ENCODE assay signal across 12 cellular contexts in the genomic region with DNA sequence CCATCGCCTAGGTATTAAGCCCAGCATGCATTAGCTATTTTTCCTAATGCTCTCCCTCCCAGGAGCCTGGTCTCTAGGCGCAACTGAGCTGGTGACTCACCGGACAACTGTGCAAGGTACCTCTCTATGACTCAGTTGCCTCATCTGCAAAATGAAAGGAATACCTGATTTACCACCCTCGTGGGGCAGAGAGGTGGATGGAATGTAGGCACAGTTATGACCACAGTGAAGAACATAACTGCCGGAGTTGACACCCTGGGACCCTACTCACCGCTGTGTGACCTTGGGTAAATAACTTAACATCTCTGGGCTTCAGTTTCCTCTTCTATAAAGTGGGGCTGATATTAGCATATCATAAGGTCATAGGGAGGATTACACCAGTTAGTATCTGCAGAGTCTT. TPM values are rescaled to one million over a fixed set of nuclear protein-coding genes. Genes with fewer than 3 reads are reported as not detected.
A peak's percentile ranks its signal among the peaks of the same experiment; 100 is the strongest.
DNase-seq lines count a peak whose midpoint lies in the region; ATAC-seq and TF ChIP-seq lines count a peak whose summit lies in the region.
"Had no signal": no experiment of that assay in that cellular context is flagged by ENCODE, and none has a peak within 500 bp of the region (broad histone marks: within the 10 kb centered on the region; RNA-seq: fewer than 3 reads in every experiment).

No MANE protein-coding gene starts in this region.

- ATAC-seq in activated CD4-positive, alpha-beta T cell treated with anti-CD3 and anti-CD28 coated beads for 36 hours: peak; percentile 32
- ATAC-seq in activated T-helper 17 cell treated with anti-CD3 and anti-CD28 coated beads, Interleukin-2, amount 50 U/mL, for 72 hours (replicated peaks): peak; percentile 77
- no peak for ATAC-seq in HG02981 (IDR thresholded peaks at IDR 0.05; ENCODE audit: unreplicated experiment)

- H3K9me3 ChIP-seq in CD4-positive, alpha-beta memory T cell (ENCODE audit: control insufficient read depth in 1 of 2, low read length in 2 of 2): no peaks in the 10 kb centered on the region
- no peaks in the 10 kb centered on the region for H3K9me3 ChIP-seq in SK-N-SH

- no peaks in the 10 kb centered on the region for H3F3A ChIP-seq in SK-N-SH (replicated peaks; ENCODE audit: insufficient read depth)

- peak; percentile 63 for DNase-seq in activated CD4-positive, alpha-beta T cell treated with anti-CD3 and anti-CD28 coated beads for 36 hours
- DNase-seq in activated CD4-positive, alpha-beta T cell treated with anti-CD3 and anti-CD28 coated beads, Interleukin-2, amount 50 U/mL, for 4 hours: no peak
- peak in 1 of 5 donors; percentile 65 for DNase-seq in CD4-positive, alpha-beta memory T cell
- no peak for DNase-seq in immature natural killer cell
- DNase-seq in SK-N-SH: no peak
- DNase-seq in NCI-H526 (lab: John Stamatoyannopoulos, UW): no peak
- DNase-seq: aorta, NCI-H1092 treated with DMSO at 0.1 percent for 48 hours, NCI-H748 treated with DMSO at 0.1 percent for 48 hours had no signal

- H2AFZ ChIP-seq in SK-N-SH (ENCODE audit: low read depth): no peak overlapping the region

- WGBS in SK-N-SH (ENCODE audit: low lambda C conversion rate): 13% methylated on average over 6 of the region's 6 CpGs

- TF ChIP-seq EP300 in SK-N-SH (IDR thresholded peaks at IDR 0.05; ENCODE audit: borderline replicate concordance in 1 of 2, low read depth in 1 of 2, low read length in 1 of 2): no peak

- CTCF ChIA-PET in activated CD4-positive, alpha-beta T cell treated with anti-CD3 and anti-CD28 coated beads for 36 hours (lab: Charles Lee): interaction anchor here (0.6 to 3.1 kb wide), 4 partner anchors 12 to 18 kb away, joined by 3 to 13 read pairs (median 4); no protein-coding TSS in a partner anchor
- CTCF ChIA-PET in CD4-positive, alpha-beta memory T cell (lab: Charles Lee; ENCODE audit: partially characterized antibody): interaction anchor here (0.7 to 12.8 kb wide), 3 partner anchors 12 to 58 kb away, joined by 3 to 181 read pairs (median 4); no protein-coding TSS in a partner anchor
- CTCF ChIA-PET in SK-N-SH (lab: Yijun Ruan, JAX): no interaction called here

- H3K9me2 ChIP-seq in SK-N-SH: no peaks in the 10 kb centered on the region

- peak overlapping the region; percentile 88 for H3K27ac Mint-ChIP-seq in activated CD4-positive, alpha-beta T cell treated with anti-CD3 and anti-CD28 coated beads for 36 hours
- peak overlapping the region; percentile 92 to 100 (median 99) for H3K27ac Mint-ChIP-seq in CD4-positive, alpha-beta memory T cell
- peak overlapping the region; percentile 84 for H3K27ac Mint-ChIP-seq in activated T-helper 17 cell treated with anti-CD3 and anti-CD28 coated beads, Interleukin-2, amount 50 U/mL, for 72 hours
- peak overlapping the region in 5 of 6 donors; percentile 53 to 82 (median 73) for H3K27ac Mint-ChIP-seq in immature natural killer cell

- peaks cover 85% of the 10 kb centered on the region for H3K4me1 Mint-ChIP-seq in activated CD4-positive, alpha-beta T cell treated with anti-CD3 and anti-CD28 coated beads for 36 hours
- H3K4me1 Mint-ChIP-seq in CD4-positive, alpha-beta memory T cell: peaks cover 63 to 89% (median 81%) of the 10 kb centered on the region in 4 donors
- peaks cover 52% of the 10 kb centered on the region for H3K4me1 Mint-ChIP-seq in activated T-helper 17 cell treated with anti-CD3 and anti-CD28 coated beads, Interleukin-2, amount 50 U/mL, for 72 hours
- peaks cover 82 to 85% of the 10 kb centered on the region in 2 donors for H3K4me1 Mint-ChIP-seq in immature natural killer cell

- POLR2A ChIA-PET in activated CD4-positive, alpha-beta T cell treated with anti-CD3 and anti-CD28 coated beads for 36 hours (lab: Charles Lee): interaction anchor here (0.6 to 1.8 kb wide), 4 partner anchors 9 to 23 kb away, joined by 3 to 7 read pairs (median 4); no protein-coding TSS in a partner anchor
- POLR2A ChIA-PET in CD4-positive, alpha-beta memory T cell (lab: Charles Lee; ENCODE audit: partially characterized antibody): interaction anchor here (1.1 to 87.2 kb wide), 3 partner anchors 5 to 265 kb away, joined by 3 to 6015 read pairs (median 6015); a partner anchor contains a TSS
- POLR2A ChIA-PET in SK-N-SH (lab: Yijun Ruan, JAX): no interaction called here

- no peaks in the 10 kb centered on the region for H3K79me2 ChIP-seq in SK-N-SH (ENCODE audit: insufficient read depth)

- no peak overlapping the region for H3K4me2 ChIP-seq in SK-N-SH

- peak overlapping the region; percentile 34 for H3K4me3 Mint-ChIP-seq in activated CD4-positive, alpha-beta T cell treated with anti-CD3 and anti-CD28 coated beads for 36 hours
- H3K4me3 Mint-ChIP-seq in CD4-positive, alpha-beta memory T cell: peak overlapping the region; percentile 74 to 96 (median 91)
- H3K4me3 Mint-ChIP-seq in activated T-helper 17 cell treated with anti-CD3 and anti-CD28 coated beads, Interleukin-2, amount 50 U/mL, for 72 hours: peak overlapping the region; percentile 96
- H3K4me3 Mint-ChIP-seq in immature natural killer cell: peak overlapping the region; percentile 18 to 61 (median 42)

- peaks cover 66% of the 10 kb centered on the region for H3K36me3 Mint-ChIP-seq in activated CD4-positive, alpha-beta T cell treated with anti-CD3 and anti-CD28 coated beads for 36 hours (ENCODE audit: low read depth)
- peaks cover 65 to 79% of the 10 kb centered on the region in 2 donors for H3K36me3 Mint-ChIP-seq in CD4-positive, alpha-beta memory T cell
- peaks cover 92% of the 10 kb centered on the region for H3K36me3 Mint-ChIP-seq in activated T-helper 17 cell treated with anti-CD3 and anti-CD28 coated beads, Interleukin-2, amount 50 U/mL, for 72 hours (ENCODE audit: low read depth)
- H3K36me3 Mint-ChIP-seq in immature natural killer cell: peaks cover 0 to 6% (median 0%) of the 10 kb centered on the region in 3 donors

- H4K20me1 ChIP-seq in SK-N-SH (ENCODE audit: insufficient read depth): no peaks in the 10 kb centered on the region

- peak overlapping the region; percentile 98 for H3K27ac ChIP-seq in CD4-positive, alpha-beta memory T cell (ENCODE audit: low read depth, low read length)
- H3K27ac ChIP-seq in SK-N-SH (ENCODE audit: low read depth in 2 of 2, low read length in 1 of 2): no peak overlapping the region

- peaks cover 91% of the 10 kb centered on the region for H3K4me1 ChIP-seq in CD4-positive, alpha-beta memory T cell (ENCODE audit: insufficient read depth, low read length)
- no peaks in the 10 kb centered on the region for H3K4me1 ChIP-seq in SK-N-SH (ENCODE audit: control insufficient read depth in 1 of 2, insufficient read depth in 2 of 2, low read depth in 1 of 2, low read length in 1 of 2)

- no peaks in the 10 kb centered on the region for H3K9me3 Mint-ChIP-seq in activated CD4-positive, alpha-beta T cell treated with anti-CD3 and anti-CD28 coated beads for 36 hours (ENCODE audit: low read depth)
- peaks cover 0 to 25% (median 0%) of the 10 kb centered on the region in 8 donors for H3K9me3 Mint-ChIP-seq in CD4-positive, alpha-beta memory T cell
- no peaks in the 10 kb centered on the region for H3K9me3 Mint-ChIP-seq in activated T-helper 17 cell treated with anti-CD3 and anti-CD28 coated beads, Interleukin-2, amount 50 U/mL, for 72 hours
- H3K9me3 Mint-ChIP-seq in immature natural killer cell: no peaks in the 10 kb centered on the region

- no peak overlapping the region for H3K9ac ChIP-seq in SK-N-SH

- no peaks in the 10 kb centered on the region for H3K27me3 Mint-ChIP-seq in activated CD4-positive, alpha-beta T cell treated with anti-CD3 and anti-CD28 coated beads for 36 hours
- no peaks in the 10 kb centered on the region for H3K27me3 Mint-ChIP-seq in CD4-positive, alpha-beta memory T cell
- H3K27me3 Mint-ChIP-seq in activated T-helper 17 cell treated with anti-CD3 and anti-CD28 coated beads, Interleukin-2, amount 50 U/mL, for 72 hours: no peaks in the 10 kb centered on the region
- peaks cover 0 to 4% (median 2%) of the 10 kb centered on the region in 3 donors for H3K27me3 Mint-ChIP-seq in immature natural killer cell (ENCODE audit: low read depth in 3 of 3)

- no peaks in the 10 kb centered on the region for H3K27me3 ChIP-seq in CD4-positive, alpha-beta memory T cell (ENCODE audit: insufficient read depth, low read length)
- H3K27me3 ChIP-seq in SK-N-SH (ENCODE audit: insufficient read depth): peaks cover 86% of the 10 kb centered on the region

- peaks cover 30% of the 10 kb centered on the region for H3K36me3 ChIP-seq in CD4-positive, alpha-beta memory T cell (ENCODE audit: insufficient read depth, low read length)
- no peaks in the 10 kb centered on the region for H3K36me3 ChIP-seq in SK-N-SH (replicated peaks in 1 of 2; ENCODE audit: control insufficient read depth in 1 of 2, insufficient read depth in 2 of 2, low read length in 1 of 2)

- H3K4me3 ChIP-seq in CD4-positive, alpha-beta memory T cell (ENCODE audit: low read length in 2 of 2): no peak overlapping the region
- no peak overlapping the region for H3K4me3 ChIP-seq in SK-N-SH (ENCODE audit: low read depth in 2 of 2, low read length in 1 of 2)
- H3K4me3 ChIP-seq: skin epidermis had no signal

- no peak for TF ChIP-seq RAD21 in SK-N-SH (IDR thresholded peaks at IDR 0.05; ENCODE audit: low read length)

- intact Hi-C loops in activated CD4-positive, alpha-beta T cell treated with anti-CD3 and anti-CD28 coated beads for 36 hours (cut with DNase I, micrococcal nuclease): loop anchor here in 1 of 2 experiments (2.0 kb wide), 1 partner anchor 15 kb away; no protein-coding TSS in a partner anchor
- intact Hi-C loops in CD4-positive, alpha-beta memory T cell (cut with micrococcal nuclease): loop anchor here (1.0 kb wide), 1 partner anchor 8 kb away; no protein-coding TSS in a partner anchor

- TF ChIP-seq CTCF in SK-N-SH (IDR thresholded peaks at IDR 0.05): no peak

TF ChIP-seq in SK-N-SH, 30 proteins besides CTCF, POLR2A, EP300 and RAD21 (continues in another document):
- TF ChIP-seq SIN3A (IDR thresholded peaks at IDR 0.05; ENCODE audit: borderline replicate concordance, low read depth, low read length): no peak

RNA-seq across cellular contexts. Expression of a gene that starts 22.6 kb away (rescaled TPM):
- total RNA-seq in activated CD4-positive, alpha-beta T cell treated with anti-CD3 and anti-CD28 coated beads for 36 hours: 10 to 100 TPM; 62.1 to 66.2 TPM
- total RNA-seq in CD4-positive, alpha-beta memory T cell: 100 to 1,000 TPM; 163 to 165 TPM
- 10 to 100 TPM in 1 of 2 donors, 1 to 10 TPM in 1; 2.6 to 11.6 TPM for polyA plus RNA-seq in CD4-positive, alpha-beta memory T cell
- total RNA-seq in activated T-helper 17 cell treated with anti-CD3 and anti-CD28 coated beads, Interleukin-2, amount 50 U/mL, for 72 hours: 10 to 100 TPM; 51.4 to 52.9 TPM
- 1 to 10 TPM in 2 of 3 donors, under 1 TPM in 1; 0.75 to 3.1 (median 1.0) TPM for polyA plus RNA-seq in immature natural killer cell
- polyA plus RNA-seq in SK-N-SH (2012; rRNA removed): not detected in 2 replicates
- polyA plus RNA-seq in SK-N-SH (2012; cell fraction: cytosol; rRNA removed): not detected in 2 replicates
- not detected in 2 replicates for polyA plus RNA-seq in SK-N-SH (2012; cell fraction: nucleus; rRNA removed)

Comparison
In these comparisons a context has a peak if more than half of its experiments do, and no peak if none do; other contexts are left out.
1. H3K4me3 Mint-ChIP-seq: peak in every context shown above with its lines; median percentile 96 in activated T-helper 17 cell treated with anti-CD3 and anti-CD28 coated beads, Interleukin-2, amount 50 U/mL, for 72 hours; 91 in CD4-positive, alpha-beta memory T cell; 42 in immature natural killer cell; 34 in activated CD4-positive, alpha-beta T cell treated with anti-CD3 and anti-CD28 coated beads for 36 hours.